ENCODE assay signal across 1 cellular context in the genomic region with DNA sequence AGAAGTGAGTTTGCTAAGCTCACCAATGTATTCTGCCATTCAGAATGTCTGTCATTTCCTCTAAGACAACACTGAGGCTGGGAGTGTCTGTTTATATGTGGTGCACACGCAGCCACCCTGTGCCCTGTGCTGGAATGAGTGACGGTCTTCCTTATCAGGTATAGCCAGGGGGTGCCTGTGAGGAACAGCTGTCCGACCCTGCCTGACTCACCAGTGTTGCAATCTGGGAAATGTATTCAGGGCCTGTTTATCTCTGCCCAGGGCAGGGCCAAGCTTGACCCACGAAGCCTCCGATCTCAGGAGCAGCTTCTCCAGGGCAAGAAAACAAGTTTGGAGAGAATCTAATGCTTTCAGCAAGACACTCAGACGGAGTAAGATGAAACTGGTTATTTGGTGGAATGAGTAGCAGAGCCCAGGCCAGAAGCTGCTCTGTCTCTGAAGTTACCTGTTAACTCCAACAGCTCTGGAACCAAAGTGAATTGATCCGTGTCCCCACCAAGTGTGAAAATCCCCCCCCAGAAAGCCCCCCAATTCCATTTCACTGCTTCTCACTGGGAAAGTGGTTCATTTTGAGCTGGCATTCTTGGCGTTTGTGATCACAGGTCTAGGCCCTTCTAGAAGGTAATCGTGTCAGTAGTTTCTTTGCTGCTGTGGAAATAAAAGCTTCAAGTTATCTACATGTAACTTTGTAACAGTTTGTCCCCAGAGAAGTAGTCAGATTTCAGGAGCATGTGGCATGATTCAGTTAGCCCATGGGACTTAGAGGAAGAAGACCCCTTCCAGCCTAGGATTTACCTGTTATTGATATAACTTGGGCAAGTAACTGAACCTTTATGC.
TF ChIP-seq lines count a peak whose summit lies in the region.

No MANE protein-coding gene starts in this region.

TF ChIP-seq in HepG2, 621 proteins besides CTCF, POLR2A, EP300 and RAD21 (continued from another document and continues in another):
- TF ChIP-seq ZNF691 (CRISPR knock-in tag; IDR thresholded peaks at IDR 0.05; ENCODE audit: borderline replicate concordance, low read depth) (peak; percentile 85; the same call in 1 of the 2 replicates), ZNF205 (CRISPR knock-in tag; IDR thresholded peaks at IDR 0.05) (no peak), ZNF800 (CRISPR knock-in tag; IDR thresholded peaks at IDR 0.05) (no peak), FOXO1 (CRISPR knock-in tag; IDR thresholded peaks at IDR 0.05) (peak; percentile 88), KLF9 (CRISPR knock-in tag; IDR thresholded peaks at IDR 0.05; ENCODE audit: low read depth) (no peak), TBX3 (IDR thresholded peaks at IDR 0.05; ENCODE audit: borderline replicate concordance) (no peak), TEAD2 (CRISPR knock-in tag; IDR thresholded peaks at IDR 0.05) (no peak), ZNF619 (CRISPR knock-in tag; IDR thresholded peaks at IDR 0.05) (no peak), ZSCAN25 (CRISPR knock-in tag; IDR thresholded peaks at IDR 0.05) (no peak), EED (CRISPR knock-in tag; IDR thresholded peaks at IDR 0.05) (no peak), ZKSCAN8 (CRISPR knock-in tag; IDR thresholded peaks at IDR 0.05; ENCODE audit: borderline replicate concordance) (no peak), GZF1 (CRISPR knock-in tag; IDR thresholded peaks at IDR 0.05) (no peak), PITX1 (CRISPR knock-in tag; IDR thresholded peaks at IDR 0.05) (peak; percentile 63), BRD4 (CRISPR knock-in tag; IDR thresholded peaks at IDR 0.05) (0 out of 2 replicates have a peak, but pooled peaks have one; percentile 41), SOX13 (IDR thresholded peaks at IDR 0.05) (no peak), SOX13 (CRISPR knock-in tag; conservative IDR thresholded peaks at IDR 0.05 in 1 of 2, IDR thresholded peaks at IDR 0.05 in 1 of 2) (no peak; a peak in 1 of 4 replicates), ZFY (CRISPR knock-in tag; IDR thresholded peaks at IDR 0.05) (peak; percentile 76), NFE2L2 (IDR thresholded peaks at IDR 0.05; ENCODE audit: low read length) (no peak), SAP130 (CRISPR knock-in tag; IDR thresholded peaks at IDR 0.05; ENCODE audit: low read depth) (peak; percentile 93), SMARCE1 (IDR thresholded peaks at IDR 0.05; ENCODE audit: borderline replicate concordance) (no peak), PHF21A (CRISPR knock-in tag; IDR thresholded peaks at IDR 0.05) (peak; percentile 76), ZNF687 (CRISPR knock-in tag; IDR thresholded peaks at IDR 0.05) (peak; percentile 70), WIZ (CRISPR knock-in tag; IDR thresholded peaks at IDR 0.05) (0 out of 2 replicates have a peak, but pooled peaks have one; percentile 35), HNF4A (CRISPR knock-in tag; IDR thresholded peaks at IDR 0.05) (peak; percentile 49; the same call in 1 of the 2 replicates), MAX (IDR thresholded peaks at IDR 0.05) (peak; percentile 64), MIER2 (CRISPR knock-in tag; IDR thresholded peaks at IDR 0.05) (peak; percentile 23; the same call in 1 of the 2 replicates), ZNF574 (CRISPR knock-in tag; IDR thresholded peaks at IDR 0.05) (peak; percentile 59), CBX5 (CRISPR knock-in tag; IDR thresholded peaks at IDR 0.05; ENCODE audit: borderline replicate concordance) (peak; percentile 61; the same call in 1 of the 2 replicates), KLF16 (CRISPR knock-in tag; IDR thresholded peaks at IDR 0.05) (0 out of 4 replicates have a peak, but pooled peaks of 1 of the 2 experiments have one; percentile 15), CCAR2 (optimal IDR thresholded peaks at IDR 0.05; ENCODE audit: low read depth, low read length) (no peak), ZNF333 (CRISPR knock-in tag; IDR thresholded peaks at IDR 0.05; ENCODE audit: borderline replicate concordance) (no peak), SOX6 (IDR thresholded peaks at IDR 0.05) (no peak), SOX6 (CRISPR knock-in tag; IDR thresholded peaks at IDR 0.05) (peak; percentile 70), ZSCAN29 (CRISPR knock-in tag; conservative IDR thresholded peaks at IDR 0.05) (0 out of 2 replicates have a peak, but pooled peaks have one; percentile 55), CEBPB (IDR thresholded peaks at IDR 0.05; ENCODE audit: borderline replicate concordance, low read depth, low read length) (peak; percentile 94), SOX5 (CRISPR knock-in tag; IDR thresholded peaks at IDR 0.05; ENCODE audit: borderline replicate concordance) (peak; percentile 33; the same call in 1 of the 2 replicates), ZNF547 (CRISPR knock-in tag; IDR thresholded peaks at IDR 0.05) (peak; percentile 32; the same call in 1 of the 2 replicates), GLI4 (CRISPR knock-in tag; IDR thresholded peaks at IDR 0.05; ENCODE audit: borderline replicate concordance) (no peak), ZNF614 (CRISPR knock-in tag; IDR thresholded peaks at IDR 0.05; ENCODE audit: borderline replicate concordance) (no peak)
- TF ChIP-seq, protein P1, sequence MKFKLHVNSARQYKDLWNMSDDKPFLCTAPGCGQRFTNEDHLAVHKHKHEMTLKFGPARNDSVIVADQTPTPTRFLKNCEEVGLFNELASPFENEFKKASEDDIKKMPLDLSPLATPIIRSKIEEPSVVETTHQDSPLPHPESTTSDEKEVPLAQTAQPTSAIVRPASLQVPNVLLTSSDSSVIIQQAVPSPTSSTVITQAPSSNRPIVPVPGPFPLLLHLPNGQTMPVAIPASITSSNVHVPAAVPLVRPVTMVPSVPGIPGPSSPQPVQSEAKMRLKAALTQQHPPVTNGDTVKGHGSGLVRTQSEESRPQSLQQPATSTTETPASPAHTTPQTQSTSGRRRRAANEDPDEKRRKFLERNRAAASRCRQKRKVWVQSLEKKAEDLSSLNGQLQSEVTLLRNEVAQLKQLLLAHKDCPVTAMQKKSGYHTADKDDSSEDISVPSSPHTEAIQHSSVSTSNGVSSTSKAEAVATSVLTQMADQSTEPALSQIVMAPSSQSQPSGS (CRISPR knock-in tag; IDR thresholded peaks at IDR 0.05), result 0 out of 2 replicates have a peak, but pooled peaks have one; percentile 5
- TF ChIP-seq, protein P2, sequence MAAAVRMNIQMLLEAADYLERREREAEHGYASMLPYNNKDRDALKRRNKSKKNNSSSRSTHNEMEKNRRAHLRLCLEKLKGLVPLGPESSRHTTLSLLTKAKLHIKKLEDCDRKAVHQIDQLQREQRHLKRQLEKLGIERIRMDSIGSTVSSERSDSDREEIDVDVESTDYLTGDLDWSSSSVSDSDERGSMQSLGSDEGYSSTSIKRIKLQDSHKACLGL (CRISPR knock-in tag; IDR thresholded peaks at IDR 0.05), result no peak
- TF ChIP-seq, protein P3, sequence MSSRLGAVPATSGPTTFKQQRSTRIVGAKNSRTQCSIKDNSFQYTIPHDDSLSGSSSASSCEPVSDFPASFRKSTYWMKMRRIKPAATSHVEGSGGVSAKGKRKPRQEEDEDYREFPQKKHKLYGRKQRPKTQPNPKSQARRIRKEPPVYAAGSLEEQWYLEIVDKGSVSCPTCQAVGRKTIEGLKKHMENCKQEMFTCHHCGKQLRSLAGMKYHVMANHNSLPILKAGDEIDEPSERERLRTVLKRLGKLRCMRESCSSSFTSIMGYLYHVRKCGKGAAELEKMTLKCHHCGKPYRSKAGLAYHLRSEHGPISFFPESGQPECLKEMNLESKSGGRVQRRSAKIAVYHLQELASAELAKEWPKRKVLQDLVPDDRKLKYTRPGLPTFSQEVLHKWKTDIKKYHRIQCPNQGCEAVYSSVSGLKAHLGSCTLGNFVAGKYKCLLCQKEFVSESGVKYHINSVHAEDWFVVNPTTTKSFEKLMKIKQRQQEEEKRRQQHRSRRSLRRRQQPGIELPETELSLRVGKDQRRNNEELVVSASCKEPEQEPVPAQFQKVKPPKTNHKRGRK (CRISPR knock-in tag; IDR thresholded peaks at IDR 0.05), result no peak
- TF ChIP-seq, protein P4, sequence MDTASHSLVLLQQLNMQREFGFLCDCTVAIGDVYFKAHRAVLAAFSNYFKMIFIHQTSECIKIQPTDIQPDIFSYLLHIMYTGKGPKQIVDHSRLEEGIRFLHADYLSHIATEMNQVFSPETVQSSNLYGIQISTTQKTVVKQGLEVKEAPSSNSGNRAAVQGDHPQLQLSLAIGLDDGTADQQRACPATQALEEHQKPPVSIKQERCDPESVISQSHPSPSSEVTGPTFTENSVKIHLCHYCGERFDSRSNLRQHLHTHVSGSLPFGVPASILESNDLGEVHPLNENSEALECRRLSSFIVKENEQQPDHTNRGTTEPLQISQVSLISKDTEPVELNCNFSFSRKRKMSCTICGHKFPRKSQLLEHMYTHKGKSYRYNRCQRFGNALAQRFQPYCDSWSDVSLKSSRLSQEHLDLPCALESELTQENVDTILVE (CRISPR knock-in tag; IDR thresholded peaks at IDR 0.05), result no peak
- TF ChIP-seq, protein P5, sequence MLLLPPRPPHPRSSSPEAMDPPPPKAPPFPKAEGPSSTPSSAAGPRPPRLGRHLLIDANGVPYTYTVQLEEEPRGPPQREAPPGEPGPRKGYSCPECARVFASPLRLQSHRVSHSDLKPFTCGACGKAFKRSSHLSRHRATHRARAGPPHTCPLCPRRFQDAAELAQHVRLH (CRISPR knock-in tag; IDR thresholded peaks at IDR 0.05; ENCODE audit: borderline replicate concordance, low read depth), result peak; percentile 62; the same call in 1 of the 2 replicates
- TF ChIP-seq, protein P6, sequence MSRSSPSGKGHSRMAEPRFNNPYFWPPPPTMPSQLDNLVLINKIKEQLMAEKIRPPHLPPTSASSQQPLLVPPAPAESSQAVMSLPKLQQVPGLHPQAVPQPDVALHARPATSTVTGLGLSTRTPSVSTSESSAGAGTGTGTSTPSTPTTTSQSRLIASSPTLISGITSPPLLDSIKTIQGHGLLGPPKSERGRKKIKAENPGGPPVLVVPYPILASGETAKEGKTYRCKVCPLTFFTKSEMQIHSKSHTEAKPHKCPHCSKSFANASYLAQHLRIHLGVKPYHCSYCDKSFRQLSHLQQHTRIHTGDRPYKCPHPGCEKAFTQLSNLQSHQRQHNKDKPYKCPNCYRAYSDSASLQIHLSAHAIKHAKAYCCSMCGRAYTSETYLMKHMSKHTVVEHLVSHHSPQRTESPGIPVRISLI (CRISPR knock-in tag; IDR thresholded peaks at IDR 0.05; ENCODE audit: borderline replicate concordance), result 0 out of 2 replicates have a peak, but pooled peaks have one; percentile 22
